Comparison of ENCODE assay signal across 22 cellular contexts in genomic region chr6:45513331-45513730, GRCh38.
DNase-seq lines count a peak whose midpoint lies in the region; ATAC-seq, FAIRE-seq and TF ChIP-seq lines count a peak whose summit lies in the region.
"Had no signal": no experiment of that assay in that cellular context is flagged by ENCODE, and none has a peak within 500 bp of the region (broad histone marks: within the 10 kb centered on the region; RNA-seq: fewer than 3 reads in every experiment).

No MANE protein-coding gene starts in this region.

- CTCF ChIA-PET in K562 (lab: Yijun Ruan, JAX; ENCODE audit: low intra/inter-chr PET ratio): no interaction called here

- TF ChIP-seq CTCF in K562 (IDR thresholded peaks at IDR 0.05 in 2 of 3, conservative IDR thresholded peaks at IDR 0.05 in 1 of 3; ENCODE audit: insufficient read depth in 2 of 3, low read depth in 1 of 3, low read length in 3 of 3): no peak
- no peak for TF ChIP-seq CTCF in nephron progenitor cell (IDR thresholded peaks at IDR 0.05)

- 63% methylated on average over 6 of the region's 6 CpGs for WGBS in K562 (ENCODE audit: insufficient coverage, low coverage, missing lambda C conversion rate)

- H3K9me3 ChIP-seq in K562 (replicated peaks; ENCODE audit: control insufficient read depth, insufficient read depth, low read depth, low read length): no peaks in the 10 kb centered on the region
- H3K9me3 ChIP-seq: breast epithelium, sigmoid colon, testis had no signal

- H3K79me2 ChIP-seq in K562 (ENCODE audit: control insufficient read depth, insufficient read depth, low read length): no peaks in the 10 kb centered on the region
- H3K79me2 ChIP-seq: parathyroid adenoma had no signal

- H3K9me3 Mint-ChIP-seq in nephron progenitor cell: no peaks in the 10 kb centered on the region
- H3K9me3 Mint-ChIP-seq: CD14-positive monocyte had no signal

- H3K4me1 Mint-ChIP-seq in nephron progenitor cell: peaks cover 39% of the 10 kb centered on the region
- H3K4me1 Mint-ChIP-seq: CD14-positive monocyte had no signal

- in situ Hi-C loops in K562 (cut with MboI): no loop called here

- no peak overlapping the region for H3K4me3 ChIP-seq in K562
- H3K4me3 ChIP-seq: breast epithelium, sigmoid colon, testis had no signal

- POLR2A ChIA-PET in K562 (lab: Yijun Ruan, JAX): no interaction called here

- H3K9me1 ChIP-seq in K562 (ENCODE audit: control insufficient read depth, insufficient read depth, low read length): no peaks in the 10 kb centered on the region

- no peak overlapping the region for H2AFZ ChIP-seq in K562 (ENCODE audit: low read depth, low read length)
- H2AFZ ChIP-seq: parathyroid adenoma had no signal

- DNase-seq in ELF-1 (ENCODE audit: low read depth, low spot score) (peak; percentile 18), NCI-H1105 treated with DMSO at 0.1 percent for 48 hours (lab: John Stamatoyannopoulos, UW) (peak; percentile 41), K562 (ENCODE audit: extremely low read depth in 1 of 4, low spot score in 3 of 4) (no peak), nephron progenitor cell (no peak), NCI-H128 (lab: John Stamatoyannopoulos, UW; ENCODE audit: unreplicated experiment) (no peak), DMS 273 treated with DMSO at 0.1 percent for 48 hours (lab: John Stamatoyannopoulos, UW) (no peak)
- DNase-seq: activated CD4-positive, alpha-beta T cell treated with anti-CD3 and anti-CD28 coated beads, Interleukin-2, amount 50 U/mL, for 4 hours; activated gamma-delta T cell; GF-D8; hippocampal formation; KG1; kidney; NCI-H2171 treated with DMSO at 0.1 percent for 48 hours; sigmoid colon; T-helper 1 cell; testis had no signal

- ATAC-seq in K562: no peak
- ATAC-seq in GM21825 (IDR thresholded peaks at IDR 0.05; ENCODE audit: unreplicated experiment): no peak
- no peak for ATAC-seq in HG02798 (IDR thresholded peaks at IDR 0.05; ENCODE audit: poor library complexity, unreplicated experiment)

- H3K27ac Mint-ChIP-seq in nephron progenitor cell: peak overlapping the region; percentile 29

- intact Hi-C loops in K562 (cut with micrococcal nuclease): no loop called here

- no peak overlapping the region for H3K4me2 ChIP-seq in K562 (ENCODE audit: insufficient read depth, low read length)

- no peaks in the 10 kb centered on the region for H3K4me1 ChIP-seq in K562 (replicated peaks in 1 of 2; ENCODE audit: control insufficient read depth in 2 of 2, insufficient read depth in 2 of 2, low read length in 2 of 2)
- H3K4me1 ChIP-seq: breast epithelium, parathyroid adenoma, testis had no signal

- no peak for TF ChIP-seq EP300 in K562 (IDR thresholded peaks at IDR 0.05; ENCODE audit: low read length)

- no peak for TF ChIP-seq RAD21 in K562 (CRISPR knock-in tag; conservative IDR thresholded peaks at IDR 0.05 in 1 of 2, IDR thresholded peaks at IDR 0.05 in 1 of 2)

- H3K9ac ChIP-seq in K562 (ENCODE audit: insufficient read depth in 1 of 2, low read depth in 2 of 2, low read length in 2 of 2): no peak overlapping the region
- H3K9ac ChIP-seq: parathyroid adenoma had no signal

- no peaks in the 10 kb centered on the region for H3K36me3 Mint-ChIP-seq in nephron progenitor cell (ENCODE audit: low read depth)

- H3K27me3 Mint-ChIP-seq in nephron progenitor cell (ENCODE audit: low read depth, poor library complexity): no peaks in the 10 kb centered on the region

- peak overlapping the region; percentile 46 for H3K4me3 Mint-ChIP-seq in nephron progenitor cell
- H3K4me3 Mint-ChIP-seq: CD14-positive monocyte had no signal

- H3K36me3 ChIP-seq in K562 (ENCODE audit: control insufficient read depth, insufficient read depth, low read length): no peaks in the 10 kb centered on the region
- H3K36me3 ChIP-seq: breast epithelium, sigmoid colon had no signal

- no TSS peak for BruUV-seq in K562 (replicated peaks; lab: Mats Ljungman, UMichigan)

- no peaks in the 10 kb centered on the region; a peak in 1 of 5 replicates for H3K27me3 ChIP-seq in K562 (ENCODE audit: control insufficient read depth in 2 of 2, insufficient read depth in 2 of 2, low read length in 2 of 2)
- H3K27me3 ChIP-seq: breast epithelium, sigmoid colon, testis had no signal

- no peaks in the 10 kb centered on the region for H4K20me1 ChIP-seq in K562 (replicated peaks; ENCODE audit: control insufficient read depth, insufficient read depth, low read length)

- FAIRE-seq in K562 (lab: Jason Lieb, UNC): no peak
- FAIRE-seq: GM19239, kidney had no signal

- no peak for TF ChIP-seq POLR2A in K562 (conservative IDR thresholded peaks at IDR 0.05)

- H3K27ac ChIP-seq in K562 (ENCODE audit: extremely low read depth, low read depth, low read length): no peak overlapping the region
- H3K27ac ChIP-seq: breast epithelium, parathyroid adenoma, sigmoid colon, testis had no signal

TF ChIP-seq in K562, 482 proteins besides CTCF, POLR2A, EP300 and RAD21 (continues in another document):
- no peak for TF ChIP-seq ZFPM2 (CRISPR knock-in tag; IDR thresholded peaks at IDR 0.05)
- TF ChIP-seq CAMTA2 (CRISPR knock-in tag; conservative IDR thresholded peaks at IDR 0.05): no peak
- TF ChIP-seq PHTF2 (CRISPR knock-in tag; IDR thresholded peaks at IDR 0.05): no peak
- no peak for TF ChIP-seq CBX2 (IDR thresholded peaks at IDR 0.05; ENCODE audit: insufficient read depth, low read length, poor library complexity, severe bottlenecking)
- no peak for TF ChIP-seq TSHZ1 (CRISPR knock-in tag; IDR thresholded peaks at IDR 0.05)
- TF ChIP-seq PRPF4 (IDR thresholded peaks at IDR 0.05; ENCODE audit: insufficient read depth, low read depth, low read length, poor library complexity, severe bottlenecking): no peak
- no peak for TF ChIP-seq XRCC5 (IDR thresholded peaks at IDR 0.05; ENCODE audit: low read depth, low read length)
- TF ChIP-seq FOXO4 (CRISPR knock-in tag; IDR thresholded peaks at IDR 0.05): no peak
- TF ChIP-seq TAL1 (IDR thresholded peaks at IDR 0.05): no peak
- peak; percentile 40; the same call in 1 of the 2 replicates for TF ChIP-seq CEBPG (CRISPR knock-in tag; IDR thresholded peaks at IDR 0.05)
- TF ChIP-seq CEBPG (tag; conservative IDR thresholded peaks at IDR 0.05 in 1 of 2, IDR thresholded peaks at IDR 0.05 in 1 of 2): no peak
- no peak for TF ChIP-seq SIX5 (IDR thresholded peaks at IDR 0.05; ENCODE audit: borderline replicate concordance in 1 of 2, insufficient read depth in 1 of 2, low read depth in 1 of 2, low read length in 2 of 2)
- no peak for TF ChIP-seq ZNF583 (CRISPR knock-in tag; IDR thresholded peaks at IDR 0.05)
- TF ChIP-seq USF1 (CRISPR knock-in tag; IDR thresholded peaks at IDR 0.05): 0 out of 2 replicates have a peak, but pooled peaks have one; percentile 8

Comparison
In these comparisons a context has a peak if more than half of its experiments do, and no peak if none do; other contexts are left out.
1. DNase-seq: peak in ELF-1 (single experiment) and NCI-H1105 treated with DMSO at 0.1 percent for 48 hours (single experiment); none in K562 (0 of 4), nephron progenitor cell (single experiment), NCI-H128 (single experiment) and DMS 273 treated with DMSO at 0.1 percent for 48 hours (single experiment).